29 cellular contexts compared by ENCODE assay signal in genomic region chr2:159584796-159585195, GRCh38.
"Had no signal": no experiment of that assay in that cellular context is flagged by ENCODE, and none has a peak within 500 bp of the region (broad histone marks: within the 10 kb centered on the region; RNA-seq: fewer than 3 reads in every experiment).

No MANE protein-coding gene starts in this region.

- H3K27ac ChIP-seq: foreskin keratinocyte, heart right ventricle, pancreas, prostate gland, skin epidermis, upper lobe of left lung, vagina had no signal

- H3K4me3 ChIP-seq: heart right ventricle, pancreas, prostate gland, skin epidermis, upper lobe of left lung, vagina had no signal

- H3K4me1 ChIP-seq: prostate gland, upper lobe of left lung had no signal

- H3K27me3 ChIP-seq: foreskin keratinocyte, heart right ventricle, pancreas, upper lobe of left lung, vagina had no signal

- ATAC-seq: esophagus mucosa; foreskin keratinocyte; heart right ventricle; naive thymus-derived CD4-positive, alpha-beta T cell; pancreas; sciatic nerve; stimulated activated memory B cell treated with anti-CD40 and anti-IgM and Interleukin-4, amounts not matched to agents 10 μg/mL and 1 μg/mL and 100 μg/mL, for 72 hours; stimulated activated naive CD8-positive, alpha-beta T cell treated with anti-CD3 and anti-CD28 coated beads, Interleukin-15, amount 100 ng/mL, for 72 hours had no signal

- H3K9me3 ChIP-seq: pancreas, prostate gland, upper lobe of left lung, vagina had no signal

- DNase-seq: activated CD4-positive, alpha-beta memory T cell treated with anti-CD3 and anti-CD28 coated beads for 36 hours; activated CD4-positive, alpha-beta T cell treated with anti-CD3 and anti-CD28 coated beads, Interleukin-2, amount 10 ng/mL, durations not matched to agents 24 days and 14 days; activated CD4-positive, CD25-positive, alpha-beta regulatory T cell treated with anti-CD3 and anti-CD28 coated beads, Interleukin-2, amount 50 U/mL, for 72 hours; activated CD8-positive, alpha-beta memory T cell treated with anti-CD3 and anti-CD28 coated beads, Interleukin-2, amount 50 U/mL, for 48 hours; activated gamma-delta T cell treated with Interleukin-2 at 50 U/mL for 16 hours; activated naive CD4-positive, alpha-beta T cell treated with anti-CD3 and anti-CD28 coated beads, Interleukin-2, amount 50 U/mL, for 16 hours; activated T-cell treated with anti-CD3 and anti-CD28 coated beads, Interleukin-2, amount 50 U/mL, for 24 hours; amniotic stem cell; caudate nucleus; foreskin keratinocyte; heart right ventricle; midbrain; naive thymus-derived CD4-positive, alpha-beta T cell; nucleus accumbens; pancreas; retina; stimulated activated CD4-positive, alpha-beta T cell treated with anti-CD3 and anti-CD28 coated beads, Interleukin-12 subunit alpha, Interleukin-12 subunit beta, amount 100 ng/mL, for 4 hours; stimulated activated CD4-positive, alpha-beta T cell treated with anti-CD3 and anti-CD28 coated beads, Interleukin-4, amount 100 ng/mL, for 24 hours; stimulated activated CD8-positive, alpha-beta memory T cell treated with anti-CD3 and anti-CD28 coated beads, Interleukin-4, amount 100 ng/mL, for 48 hours; stimulated activated naive CD8-positive, alpha-beta T cell treated with anti-CD3 and anti-CD28 coated beads, Interleukin-15, amount 100 ng/mL, for 72 hours; substantia nigra; T-helper 9 cell; upper lobe of left lung had no signal

- H3K36me3 ChIP-seq: pancreas, prostate gland, vagina had no signal
